In the genomic region with DNA sequence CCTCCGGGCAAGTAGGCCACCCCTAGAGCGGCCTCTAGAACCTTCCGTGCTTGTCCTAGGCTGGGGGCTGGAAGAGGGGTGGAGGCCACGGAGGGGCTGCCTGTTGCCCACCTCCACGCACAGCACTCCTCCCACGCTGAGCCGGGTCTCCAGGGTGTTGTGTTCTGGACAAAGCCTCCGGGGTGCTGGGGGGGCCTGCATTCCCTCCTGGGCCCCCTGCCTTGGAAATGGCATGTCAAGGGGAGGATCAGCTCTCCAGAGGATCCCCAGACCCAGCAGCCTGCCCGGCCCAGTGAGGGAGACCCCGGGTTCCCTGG, we compare ENCODE assay signal across 2 cellular contexts.
TF ChIP-seq lines count a peak whose summit lies in the region.

No MANE protein-coding gene starts in this region.

TF ChIP-seq in A549, 52 proteins besides CTCF, POLR2A, EP300 and RAD21:
- TF ChIP-seq, protein P1, sequence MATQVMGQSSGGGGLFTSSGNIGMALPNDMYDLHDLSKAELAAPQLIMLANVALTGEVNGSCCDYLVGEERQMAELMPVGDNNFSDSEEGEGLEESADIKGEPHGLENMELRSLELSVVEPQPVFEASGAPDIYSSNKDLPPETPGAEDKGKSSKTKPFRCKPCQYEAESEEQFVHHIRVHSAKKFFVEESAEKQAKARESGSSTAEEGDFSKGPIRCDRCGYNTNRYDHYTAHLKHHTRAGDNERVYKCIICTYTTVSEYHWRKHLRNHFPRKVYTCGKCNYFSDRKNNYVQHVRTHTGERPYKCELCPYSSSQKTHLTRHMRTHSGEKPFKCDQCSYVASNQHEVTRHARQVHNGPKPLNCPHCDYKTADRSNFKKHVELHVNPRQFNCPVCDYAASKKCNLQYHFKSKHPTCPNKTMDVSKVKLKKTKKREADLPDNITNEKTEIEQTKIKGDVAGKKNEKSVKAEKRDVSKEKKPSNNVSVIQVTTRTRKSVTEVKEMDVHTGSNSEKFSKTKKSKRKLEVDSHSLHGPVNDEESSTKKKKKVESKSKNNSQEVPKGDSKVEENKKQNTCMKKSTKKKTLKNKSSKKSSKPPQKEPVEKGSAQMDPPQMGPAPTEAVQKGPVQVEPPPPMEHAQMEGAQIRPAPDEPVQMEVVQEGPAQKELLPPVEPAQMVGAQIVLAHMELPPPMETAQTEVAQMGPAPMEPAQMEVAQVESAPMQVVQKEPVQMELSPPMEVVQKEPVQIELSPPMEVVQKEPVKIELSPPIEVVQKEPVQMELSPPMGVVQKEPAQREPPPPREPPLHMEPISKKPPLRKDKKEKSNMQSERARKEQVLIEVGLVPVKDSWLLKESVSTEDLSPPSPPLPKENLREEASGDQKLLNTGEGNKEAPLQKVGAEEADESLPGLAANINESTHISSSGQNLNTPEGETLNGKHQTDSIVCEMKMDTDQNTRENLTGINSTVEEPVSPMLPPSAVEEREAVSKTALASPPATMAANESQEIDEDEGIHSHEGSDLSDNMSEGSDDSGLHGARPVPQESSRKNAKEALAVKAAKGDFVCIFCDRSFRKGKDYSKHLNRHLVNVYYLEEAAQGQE (IDR thresholded peaks at IDR 0.05): no peak
- TF ChIP-seq TP53 (CRISPR knock-in tag; IDR thresholded peaks at IDR 0.05) (no peak), MYC (IDR thresholded peaks at IDR 0.05; ENCODE audit: borderline replicate concordance, low read length) (no peak), ZSCAN20 (CRISPR knock-in tag; IDR thresholded peaks at IDR 0.05) (no peak), FOSB (CRISPR knock-in tag; IDR thresholded peaks at IDR 0.05) (no peak)
- TF ChIP-seq, protein P2, sequence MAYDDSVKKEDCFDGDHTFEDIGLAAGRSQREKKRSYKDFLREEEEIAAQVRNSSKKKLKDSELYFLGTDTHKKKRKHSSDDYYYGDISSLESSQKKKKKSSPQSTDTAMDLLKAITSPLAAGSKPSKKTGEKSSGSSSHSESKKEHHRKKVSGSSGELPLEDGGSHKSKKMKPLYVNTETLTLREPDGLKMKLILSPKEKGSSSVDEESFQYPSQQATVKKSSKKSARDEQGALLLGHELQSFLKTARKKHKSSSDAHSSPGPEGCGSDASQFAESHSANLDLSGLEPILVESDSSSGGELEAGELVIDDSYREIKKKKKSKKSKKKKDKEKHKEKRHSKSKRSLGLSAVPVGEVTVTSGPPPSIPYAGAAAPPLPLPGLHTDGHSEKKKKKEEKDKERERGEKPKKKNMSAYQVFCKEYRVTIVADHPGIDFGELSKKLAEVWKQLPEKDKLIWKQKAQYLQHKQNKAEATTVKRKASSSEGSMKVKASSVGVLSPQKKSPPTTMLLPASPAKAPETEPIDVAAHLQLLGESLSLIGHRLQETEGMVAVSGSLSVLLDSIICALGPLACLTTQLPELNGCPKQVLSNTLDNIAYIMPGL (CRISPR knock-in tag; IDR thresholded peaks at IDR 0.05; ENCODE audit: borderline replicate concordance): no peak

TF ChIP-seq in HCT116, 20 proteins besides CTCF, POLR2A, EP300 and RAD21:
- TF ChIP-seq, protein P3, sequence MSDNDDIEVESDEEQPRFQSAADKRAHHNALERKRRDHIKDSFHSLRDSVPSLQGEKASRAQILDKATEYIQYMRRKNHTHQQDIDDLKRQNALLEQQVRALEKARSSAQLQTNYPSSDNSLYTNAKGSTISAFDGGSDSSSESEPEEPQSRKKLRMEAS (IDR thresholded peaks at IDR 0.05): no peak
- TF ChIP-seq SIN3A (IDR thresholded peaks at IDR 0.05; ENCODE audit: low read depth): no peak
- TF ChIP-seq CBX3 (IDR thresholded peaks at IDR 0.05; ENCODE audit: low read depth): no peak
- TF ChIP-seq ZNF274 (IDR thresholded peaks at IDR 0.05; ENCODE audit: low read depth, low read length): no peak
- TF ChIP-seq, protein P1 (IDR thresholded peaks at IDR 0.05; ENCODE audit: low read depth): no peak
- no peak for TF ChIP-seq JUND (IDR thresholded peaks at IDR 0.05)
- TF ChIP-seq ELF1 (IDR thresholded peaks at IDR 0.05; ENCODE audit: borderline replicate concordance, low read depth): no peak
- TF ChIP-seq EZH2 (IDR thresholded peaks at IDR 0.05): no peak
- no peak for TF ChIP-seq CEBPB (IDR thresholded peaks at IDR 0.05; ENCODE audit: low read depth)
- TF ChIP-seq, protein P4, sequence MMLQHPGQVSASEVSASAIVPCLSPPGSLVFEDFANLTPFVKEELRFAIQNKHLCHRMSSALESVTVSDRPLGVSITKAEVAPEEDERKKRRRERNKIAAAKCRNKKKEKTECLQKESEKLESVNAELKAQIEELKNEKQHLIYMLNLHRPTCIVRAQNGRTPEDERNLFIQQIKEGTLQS (IDR thresholded peaks at IDR 0.05): no peak
- no peak for TF ChIP-seq EGR1 (IDR thresholded peaks at IDR 0.05; ENCODE audit: low read depth)
- no peak for TF ChIP-seq FOSL1 (IDR thresholded peaks at IDR 0.05; ENCODE audit: low read depth)
- no peak for TF ChIP-seq EZH2phosphoT487 (IDR thresholded peaks at IDR 0.05; ENCODE audit: borderline replicate concordance)
- no peak for TF ChIP-seq SP1 (IDR thresholded peaks at IDR 0.05; ENCODE audit: low read depth)
- TF ChIP-seq POLR2AphosphoS5 (IDR thresholded peaks at IDR 0.05; ENCODE audit: low read depth, low read length): no peak
- no peak for TF ChIP-seq TCF7L2 (IDR thresholded peaks at IDR 0.05; ENCODE audit: borderline replicate concordance, extremely low read depth, insufficient read depth, insufficient read length)
